29 cellular contexts compared by ENCODE assay signal in genomic region chr3:4794798-4795197, GRCh38.
"Had no signal": no experiment of that assay in that cellular context is flagged by ENCODE, and none has a peak within 500 bp of the region (broad histone marks: within the 10 kb centered on the region; RNA-seq: fewer than 3 reads in every experiment).

No MANE protein-coding gene starts in this region.

- H2AFZ ChIP-seq: hepatocyte, parathyroid adenoma had no signal

- H3K9me3 Mint-ChIP-seq: effector memory CD8-positive, alpha-beta T cell; stimulated activated naive CD8-positive, alpha-beta T cell treated with anti-CD3 and anti-CD28 coated beads, Interleukin-15, amount 100 ng/mL, for 72 hours had no signal

- ATAC-seq: effector memory CD8-positive, alpha-beta T cell; gastrocnemius medialis; left colon; lower lobe of right lung; naive thymus-derived CD8-positive, alpha-beta T cell; stimulated activated naive CD8-positive, alpha-beta T cell treated with anti-CD3 and anti-CD28 coated beads, Interleukin-15, amount 100 ng/mL, for 72 hours had no signal

- H3K79me2 ChIP-seq: hepatocyte, parathyroid adenoma had no signal

- H3K4me2 ChIP-seq: hepatocyte, smooth muscle cell had no signal

- H3K27ac ChIP-seq: gastrocnemius medialis, hepatocyte, lower lobe of right lung, neutrophil, parathyroid adenoma, thyroid gland, upper lobe of left lung had no signal

- H3K9ac ChIP-seq: parathyroid adenoma had no signal

- H3K36me3 ChIP-seq: gastrocnemius medialis, neutrophil had no signal

- H3K27me3 ChIP-seq: gastrocnemius medialis, heart left ventricle, hepatocyte, neutrophil, thyroid gland, upper lobe of left lung had no signal

- H3K4me3 ChIP-seq: gastrocnemius medialis, heart left ventricle, hepatocyte, lower lobe of right lung, smooth muscle cell, thyroid gland, upper lobe of left lung had no signal

- H3K27me3 Mint-ChIP-seq: effector memory CD8-positive, alpha-beta T cell; naive thymus-derived CD8-positive, alpha-beta T cell; progenitor cell of endocrine pancreas; stimulated activated naive CD8-positive, alpha-beta T cell treated with anti-CD3 and anti-CD28 coated beads, Interleukin-15, amount 100 ng/mL, for 72 hours had no signal

- DNase-seq: caudate nucleus; cerebellar nuclear complex; cortex of kidney; effector memory CD8-positive, alpha-beta T cell; erythroblast; foreskin fibroblast; gastrocnemius medialis; heart left ventricle; left colon; left ventricle myocardium superior; lower lobe of right lung; naive thymus-derived CD8-positive, alpha-beta T cell; nephron progenitor cell; right cardiac atrium; stimulated activated CD4-positive, alpha-beta T cell treated with anti-CD3 and anti-CD28 coated beads, Interleukin-12 subunit alpha, Interleukin-12 subunit beta, amount 100 ng/mL, for 4 hours; stimulated activated CD4-positive, alpha-beta T cell treated with anti-CD3 and anti-CD28 coated beads, Interleukin-1b, Interleukin-23, amount 100 ng/mL, for 48 hours; stimulated activated CD4-positive, alpha-beta T cell treated with anti-CD3 and anti-CD28 coated beads, Interleukin-4, amount 100 ng/mL, for 1 hour; stimulated activated CD8-positive, alpha-beta memory T cell treated with anti-CD3 and anti-CD28 coated beads, Interleukin-4, amount 100 ng/mL, for 48 hours; stimulated activated naive CD4-positive, alpha-beta T cell; stimulated activated naive CD8-positive, alpha-beta T cell treated with anti-CD3 and anti-CD28 coated beads, Interleukin-15, amount 100 ng/mL, for 72 hours; thyroid gland; upper lobe of left lung had no signal

- H3K27ac Mint-ChIP-seq: effector memory CD8-positive, alpha-beta T cell; nephron progenitor cell; progenitor cell of endocrine pancreas; stimulated activated naive CD8-positive, alpha-beta T cell treated with anti-CD3 and anti-CD28 coated beads, Interleukin-15, amount 100 ng/mL, for 72 hours had no signal

- FAIRE-seq: endometrium, islet of Langerhans had no signal

- H3K4me3 Mint-ChIP-seq: effector memory CD8-positive, alpha-beta T cell; naive thymus-derived CD8-positive, alpha-beta T cell; nephron progenitor cell; stimulated activated naive CD8-positive, alpha-beta T cell treated with anti-CD3 and anti-CD28 coated beads, Interleukin-15, amount 100 ng/mL, for 72 hours had no signal

- H3K9me3 ChIP-seq: gastrocnemius medialis, lower lobe of right lung, neutrophil, thyroid gland, upper lobe of left lung had no signal

- H3K4me1 Mint-ChIP-seq: stimulated activated naive CD8-positive, alpha-beta T cell treated with anti-CD3 and anti-CD28 coated beads, Interleukin-15, amount 100 ng/mL, for 72 hours had no signal

- H3K4me1 ChIP-seq: lower lobe of right lung, parathyroid adenoma, thyroid gland, upper lobe of left lung had no signal
